ENCODE assay signal across 6 cellular contexts in genomic region chr10:16449454-16449853, GRCh38.
"Had no signal": no experiment of that assay in that cellular context is flagged by ENCODE, and none has a peak within 500 bp of the region (broad histone marks: within the 10 kb centered on the region; RNA-seq: fewer than 3 reads in every experiment).

No MANE protein-coding gene starts in this region.

- H3K4me3 ChIP-seq: K562 had no signal

- ATAC-seq: HepG2, K562 had no signal

- DNase-seq: IMR-90, KBM-7, KG1 had no signal

- H3K27ac ChIP-seq: HL-60 had no signal
